28 cellular contexts compared by ENCODE assay signal in the genomic region with DNA sequence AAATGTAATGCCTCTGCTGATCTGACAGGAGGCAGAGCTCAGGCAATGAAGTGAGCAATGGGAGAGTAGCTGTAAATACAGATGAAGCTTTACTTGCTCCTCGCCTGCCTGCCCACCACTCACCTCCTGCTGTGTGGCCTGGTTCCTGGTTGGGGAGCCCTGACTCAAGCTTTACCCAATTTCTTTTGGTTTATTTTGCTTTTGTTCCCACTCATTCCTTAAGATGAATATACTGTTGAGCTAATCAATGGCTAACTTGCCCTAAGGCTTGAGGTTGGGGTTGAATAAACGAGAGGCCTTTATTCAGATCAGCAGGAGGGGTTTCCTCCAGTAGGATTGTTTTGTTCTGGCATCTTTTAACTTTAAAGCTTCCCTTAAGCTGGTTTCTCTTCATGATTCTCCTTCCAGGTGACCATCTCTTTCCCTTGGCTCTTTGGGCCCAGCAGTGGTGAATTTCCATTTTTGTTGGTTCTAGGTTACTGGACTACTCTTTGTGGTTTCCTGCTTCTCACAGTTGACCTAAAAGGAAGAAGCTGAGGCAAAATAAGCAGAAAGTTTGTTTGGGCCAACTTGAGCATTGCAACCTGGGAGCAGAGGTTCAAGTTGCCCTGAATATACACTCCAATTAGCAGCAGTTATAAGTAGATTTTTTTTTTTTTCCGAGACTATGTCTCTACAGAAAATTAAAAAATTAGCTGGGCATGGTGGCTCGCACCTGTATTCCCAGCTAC. TPM values are rescaled to one million over a fixed set of nuclear protein-coding genes. Genes with fewer than 3 reads are reported as not detected.
DNase-seq lines count a peak whose midpoint lies in the region; ATAC-seq lines count a peak whose summit lies in the region.
"Had no signal": no experiment of that assay in that cellular context is flagged by ENCODE, and none has a peak within 500 bp of the region (broad histone marks: within the 10 kb centered on the region; RNA-seq: fewer than 3 reads in every experiment).

No MANE protein-coding gene starts in this region.

- peaks cover 7% of the 10 kb centered on the region for H3K4me1 Mint-ChIP-seq in activated CD4-positive, alpha-beta memory T cell treated with anti-CD3 and anti-CD28 coated beads, Interleukin-2, amount 10 ng/mL, durations not matched to agents 7 days and 5 days
- H3K4me1 Mint-ChIP-seq in activated CD4-positive, alpha-beta memory T cell treated with anti-CD3 and anti-CD28 coated beads for 36 hours (ENCODE audit: low read depth), result peaks cover 2% of the 10 kb centered on the region
- peaks cover 5% of the 10 kb centered on the region for H3K4me1 Mint-ChIP-seq in stimulated activated naive CD8-positive, alpha-beta T cell treated with anti-CD3 and anti-CD28 coated beads, Interleukin-15, amount 100 ng/mL, for 72 hours

- no peak for ATAC-seq in stimulated activated naive CD8-positive, alpha-beta T cell treated with anti-CD3 and anti-CD28 coated beads, Interleukin-15, amount 100 ng/mL, for 72 hours
- no peak for ATAC-seq in GM21367 (IDR thresholded peaks at IDR 0.05; ENCODE audit: unreplicated experiment)
- ATAC-seq: A549 had no signal

- H4K91ac ChIP-seq in neuronal stem cell (ENCODE audit: low read depth, low read length, poor library complexity) (no peak overlapping the region), trophoblast cell (ENCODE audit: low read depth, low read length) (no peak overlapping the region)

- H3K4me2 ChIP-seq in neuronal stem cell (ENCODE audit: insufficient read depth, low read length, poor library complexity, severe bottlenecking) (no peak overlapping the region), trophoblast cell (ENCODE audit: low read length) (no peak overlapping the region)
- H3K4me2 ChIP-seq: A549, PC-9 had no signal

- no peaks in the 10 kb centered on the region for H3K36me3 Mint-ChIP-seq in activated CD4-positive, alpha-beta memory T cell treated with anti-CD3 and anti-CD28 coated beads, Interleukin-2, amount 10 ng/mL, durations not matched to agents 7 days and 5 days (ENCODE audit: low read depth)
- no peaks in the 10 kb centered on the region for H3K36me3 Mint-ChIP-seq in activated CD4-positive, alpha-beta memory T cell treated with anti-CD3 and anti-CD28 coated beads for 36 hours
- H3K36me3 Mint-ChIP-seq: activated naive CD4-positive, alpha-beta T cell treated with anti-CD3 and anti-CD28 coated beads, Interleukin-2, amount 10 ng/mL, durations not matched to agents 7 days and 5 days; CD14-positive monocyte had no signal

- no peak overlapping the region for H2BK15ac ChIP-seq in neuronal stem cell (ENCODE audit: low read length)

- H3K27ac ChIP-seq in ectodermal cell (ENCODE audit: insufficient read depth, low read depth, low read length, poor library complexity, severe bottlenecking) (peak overlapping the region; percentile 60), neuronal stem cell (replicated peaks; ENCODE audit: low read length) (peak overlapping the region; percentile 18), trophoblast cell (ENCODE audit: low read depth, low read length) (no peak overlapping the region)
- H3K27ac ChIP-seq: A549, brain microvascular endothelial cell, coronary artery, epithelial cell of prostate, neutrophil, PC-9, right atrium auricular region, SJCRH30, transverse colon had no signal

- H3K9me3 ChIP-seq in ectodermal cell (ENCODE audit: control insufficient read depth, low read length) (no peaks in the 10 kb centered on the region), neuronal stem cell (replicated peaks in 1 of 2; ENCODE audit: control insufficient read depth in 2 of 2, insufficient read depth in 1 of 2, low read depth in 1 of 2, low read length in 2 of 2) (no peaks in the 10 kb centered on the region), trophoblast cell (ENCODE audit: insufficient read depth, low read depth, low read length) (no peaks in the 10 kb centered on the region)
- H3K9me3 ChIP-seq: A549, MG63, neutrophil, right atrium auricular region, SJCRH30, transverse colon had no signal

- H3K27ac Mint-ChIP-seq in activated CD4-positive, alpha-beta memory T cell treated with anti-CD3 and anti-CD28 coated beads, Interleukin-2, amount 10 ng/mL, durations not matched to agents 7 days and 5 days, result peak overlapping the region; percentile 56
- no peak overlapping the region for H3K27ac Mint-ChIP-seq in activated CD4-positive, alpha-beta memory T cell treated with anti-CD3 and anti-CD28 coated beads for 36 hours
- no peak overlapping the region for H3K27ac Mint-ChIP-seq in stimulated activated naive CD8-positive, alpha-beta T cell treated with anti-CD3 and anti-CD28 coated beads, Interleukin-15, amount 100 ng/mL, for 72 hours
- H3K27ac Mint-ChIP-seq: activated naive CD4-positive, alpha-beta T cell treated with anti-CD3 and anti-CD28 coated beads, Interleukin-2, amount 10 ng/mL, durations not matched to agents 7 days and 5 days; CD14-positive monocyte; HFFc6 had no signal

- no peaks in the 10 kb centered on the region for H3K27me3 Mint-ChIP-seq in activated CD4-positive, alpha-beta memory T cell treated with anti-CD3 and anti-CD28 coated beads, Interleukin-2, amount 10 ng/mL, durations not matched to agents 7 days and 5 days
- H3K27me3 Mint-ChIP-seq in activated CD4-positive, alpha-beta memory T cell treated with anti-CD3 and anti-CD28 coated beads for 36 hours, result no peaks in the 10 kb centered on the region
- H3K27me3 Mint-ChIP-seq in stimulated activated naive CD8-positive, alpha-beta T cell treated with anti-CD3 and anti-CD28 coated beads, Interleukin-15, amount 100 ng/mL, for 72 hours, result no peaks in the 10 kb centered on the region

- H4K8ac ChIP-seq in neuronal stem cell (ENCODE audit: low read depth, low read length) (no peak overlapping the region), trophoblast cell (ENCODE audit: low read depth, low read length) (no peak overlapping the region)

- POLR2A ChIA-PET in activated CD4-positive, alpha-beta memory T cell treated with anti-CD3 and anti-CD28 coated beads, Interleukin-2, amount 10 ng/mL, durations not matched to agents 7 days and 5 days (lab: Charles Lee), result interaction anchor here (1.1 kb wide), 1 partner anchor 14 kb away, joined by 3 read pairs; no protein-coding TSS in a partner anchor
- POLR2A ChIA-PET in activated CD4-positive, alpha-beta memory T cell treated with anti-CD3 and anti-CD28 coated beads for 36 hours (lab: Charles Lee), result no interaction called here

- H3K23ac ChIP-seq in neuronal stem cell (ENCODE audit: low read depth, low read length, poor library complexity), result no peak overlapping the region
- H3K23ac ChIP-seq in trophoblast cell (ENCODE audit: low read length), result no peak overlapping the region

- H3K27me3 ChIP-seq in ectodermal cell (ENCODE audit: control insufficient read depth, insufficient read depth, low read length, poor library complexity, severe bottlenecking) (no peaks in the 10 kb centered on the region), neuronal stem cell (ENCODE audit: control insufficient read depth in 3 of 3, insufficient read depth in 3 of 3, low read depth in 1 of 3, low read length in 3 of 3) (no peaks in the 10 kb centered on the region), trophoblast cell (ENCODE audit: insufficient read depth, low read length) (no peaks in the 10 kb centered on the region)
- H3K27me3 ChIP-seq: brain microvascular endothelial cell, MG63, neutrophil, right atrium auricular region, SJCRH30, transverse colon had no signal

- no peak overlapping the region for H2BK12ac ChIP-seq in neuronal stem cell (ENCODE audit: low read length)
- H2BK12ac ChIP-seq in trophoblast cell (ENCODE audit: low read length), result no peak overlapping the region

- no peak overlapping the region for H4K12ac ChIP-seq in trophoblast cell (ENCODE audit: low read depth, low read length)

- no peak overlapping the region for H3K4me3 Mint-ChIP-seq in activated CD4-positive, alpha-beta memory T cell treated with anti-CD3 and anti-CD28 coated beads, Interleukin-2, amount 10 ng/mL, durations not matched to agents 7 days and 5 days
- no peak overlapping the region for H3K4me3 Mint-ChIP-seq in activated CD4-positive, alpha-beta memory T cell treated with anti-CD3 and anti-CD28 coated beads for 36 hours
- no peak overlapping the region for H3K4me3 Mint-ChIP-seq in stimulated activated naive CD8-positive, alpha-beta T cell treated with anti-CD3 and anti-CD28 coated beads, Interleukin-15, amount 100 ng/mL, for 72 hours
- H3K4me3 Mint-ChIP-seq: activated naive CD4-positive, alpha-beta T cell treated with anti-CD3 and anti-CD28 coated beads, Interleukin-2, amount 10 ng/mL, durations not matched to agents 7 days and 5 days; CD14-positive monocyte; HFFc6 had no signal

- H3K36me3 ChIP-seq in ectodermal cell (ENCODE audit: control insufficient read depth, insufficient read depth, low read length) (no peaks in the 10 kb centered on the region), neuronal stem cell (replicated peaks in 1 of 2; ENCODE audit: control insufficient read depth in 2 of 2, insufficient read depth in 2 of 2, low read length in 2 of 2) (peaks cover 0 to 14% of the 10 kb centered on the region in 2 donors), trophoblast cell (ENCODE audit: control insufficient read depth in 1 of 2, insufficient read depth in 2 of 2, low read length in 2 of 2) (no peaks in the 10 kb centered on the region)
- H3K36me3 ChIP-seq: brain microvascular endothelial cell, MG63, neutrophil, right atrium auricular region, transverse colon had no signal

- DNase-seq in activated CD4-positive, alpha-beta memory T cell treated with anti-CD3 and anti-CD28 coated beads, Interleukin-2, amount 10 ng/mL, durations not matched to agents 7 days and 5 days, result no peak
- no peak for DNase-seq in activated CD4-positive, alpha-beta memory T cell treated with anti-CD3 and anti-CD28 coated beads for 36 hours
- DNase-seq in KBM-7, result peak; percentile 28
- peak; percentile 44 for DNase-seq in neuronal stem cell (ENCODE audit: low spot score)
- DNase-seq in stimulated activated naive CD8-positive, alpha-beta T cell treated with anti-CD3 and anti-CD28 coated beads, Interleukin-15, amount 100 ng/mL, for 72 hours, result no peak
- no peak for DNase-seq in trophoblast cell
- DNase-seq: activated CD4-positive, CD25-positive, alpha-beta regulatory T cell treated with anti-CD3 and anti-CD28 coated beads, Interleukin-2, amount 50 U/mL, for 72 hours; activated naive CD4-positive, alpha-beta T cell treated with anti-CD3 and anti-CD28 coated beads, Interleukin-2, amount 10 ng/mL, durations not matched to agents 7 days and 5 days; brain microvascular endothelial cell; DMS79; HFFc6; kidney; MG63; NCI-H524 treated with DMSO at 0.1 percent for 48 hours; PC-9; SJCRH30; stimulated activated CD4-positive, alpha-beta T cell treated with anti-CD3 and anti-CD28 coated beads, Interleukin-15, amount 100 ng/mL, for 24 hours; stimulated activated naive CD4-positive, alpha-beta T cell treated with Interleukin-2 at 50 U/mL for 16 hours; T-helper 9 cell; transverse colon had no signal

- no peak overlapping the region for H3K14ac ChIP-seq in neuronal stem cell (ENCODE audit: low read length)
- no peak overlapping the region for H3K14ac ChIP-seq in trophoblast cell (ENCODE audit: low read length)

- H2BK120ac ChIP-seq in neuronal stem cell (ENCODE audit: low read depth, low read length) (no peak overlapping the region), trophoblast cell (ENCODE audit: insufficient read depth, low read length, poor library complexity) (no peak overlapping the region)

- no peak overlapping the region for H3K18ac ChIP-seq in neuronal stem cell (ENCODE audit: low read length)
- no peak overlapping the region for H3K18ac ChIP-seq in trophoblast cell (ENCODE audit: low read length)

- H3K4me1 ChIP-seq in ectodermal cell (ENCODE audit: control insufficient read depth, insufficient read depth, low read length) (peaks cover 16% of the 10 kb centered on the region), neuronal stem cell (ENCODE audit: control insufficient read depth in 2 of 2, insufficient read depth in 1 of 2, low read depth in 1 of 2, low read length in 2 of 2) (peaks cover 7 to 13% of the 10 kb centered on the region in 2 donors), trophoblast cell (ENCODE audit: control insufficient read depth in 1 of 2, insufficient read depth in 2 of 2, low read length in 2 of 2) (no peaks in the 10 kb centered on the region)
- H3K4me1 ChIP-seq: A549 had no signal

- no peak overlapping the region for H3K4me3 ChIP-seq in ectodermal cell (ENCODE audit: insufficient read depth, low read depth, low read length)
- H3K4me3 ChIP-seq in neuronal stem cell (ENCODE audit: low read length in 2 of 2), result no peak overlapping the region
- H3K4me3 ChIP-seq in trophoblast cell (ENCODE audit: low read depth, low read length), result no peak overlapping the region
- H3K4me3 ChIP-seq: A549, coronary artery, MG63, PC-9, right atrium auricular region, SJCRH30, transverse colon had no signal

- CTCF ChIA-PET in activated CD4-positive, alpha-beta memory T cell treated with anti-CD3 and anti-CD28 coated beads, Interleukin-2, amount 10 ng/mL, durations not matched to agents 7 days and 5 days (lab: Charles Lee), result interaction anchor here (0.7 to 1.6 kb wide), 3 partner anchors 14 to 46 kb away, joined by 3 read pairs; no protein-coding TSS in a partner anchor
- CTCF ChIA-PET in activated CD4-positive, alpha-beta memory T cell treated with anti-CD3 and anti-CD28 coated beads for 36 hours (lab: Charles Lee), result interaction anchor here (0.9 kb wide), 1 partner anchor 11 kb away, joined by 3 read pairs; no protein-coding TSS in a partner anchor

- H2AK5ac ChIP-seq in neuronal stem cell (ENCODE audit: low read depth, low read length) (no peak overlapping the region), trophoblast cell (ENCODE audit: low read length) (no peak overlapping the region)

- no peak overlapping the region for H3K9ac ChIP-seq in neuronal stem cell (ENCODE audit: low read depth, low read length, poor library complexity)
- no peak overlapping the region for H3K9ac ChIP-seq in trophoblast cell (ENCODE audit: low read length)

- no peaks in the 10 kb centered on the region for H3K79me2 ChIP-seq in trophoblast cell (ENCODE audit: control insufficient read depth, insufficient read depth, low read length, poor library complexity)

- 46 to 48% methylated on average over 4 of the region's 4 CpGs for WGBS in ectodermal cell, 2 experiments
- WGBS in neuronal stem cell (ENCODE audit: extremely low coverage in 2 of 2, insufficient read length in 2 of 2, insufficient replicate concordance in 1 of 2), 2 donors, result no CpG with 5 or more reads among the region's 4 CpGs
- WGBS in trophoblast cell (ENCODE audit: extremely low coverage, insufficient coverage, insufficient read length), result no CpG with 5 or more reads among the region's 4 CpGs

- H2BK5ac ChIP-seq in neuronal stem cell (ENCODE audit: low read length), result no peak overlapping the region
- H2BK5ac ChIP-seq in trophoblast cell (ENCODE audit: low read depth, low read length, poor library complexity), result no peak overlapping the region

- no peak overlapping the region for H3K4ac ChIP-seq in neuronal stem cell (ENCODE audit: low read length)
- no peak overlapping the region for H3K4ac ChIP-seq in trophoblast cell (ENCODE audit: low read depth, low read length)

- intact Hi-C loops in activated CD4-positive, alpha-beta memory T cell treated with anti-CD3 and anti-CD28 coated beads for 36 hours (cut with micrococcal nuclease), result no loop called here

- H2AFZ ChIP-seq in neuronal stem cell (ENCODE audit: low read length) (no peak overlapping the region), trophoblast cell (ENCODE audit: insufficient read depth, low read length, poor library complexity) (no peak overlapping the region)
- H2AFZ ChIP-seq: PC-9 had no signal

- no peaks in the 10 kb centered on the region for H3K79me1 ChIP-seq in neuronal stem cell (ENCODE audit: low read depth, low read length)
- no peaks in the 10 kb centered on the region for H3K79me1 ChIP-seq in trophoblast cell (ENCODE audit: low read length)

- in situ Hi-C loops in KBM-7 (cut with MboI; ENCODE audit: low pct_unique_long_range_greater_than_20kb, low sequenced_read_pairs), result no loop called here

- no peaks in the 10 kb centered on the region for H3K9me3 Mint-ChIP-seq in activated CD4-positive, alpha-beta memory T cell treated with anti-CD3 and anti-CD28 coated beads, Interleukin-2, amount 10 ng/mL, durations not matched to agents 7 days and 5 days
- no peaks in the 10 kb centered on the region for H3K9me3 Mint-ChIP-seq in activated CD4-positive, alpha-beta memory T cell treated with anti-CD3 and anti-CD28 coated beads for 36 hours
- H3K9me3 Mint-ChIP-seq in stimulated activated naive CD8-positive, alpha-beta T cell treated with anti-CD3 and anti-CD28 coated beads, Interleukin-15, amount 100 ng/mL, for 72 hours, result no peaks in the 10 kb centered on the region
- H3K9me3 Mint-ChIP-seq: activated naive CD4-positive, alpha-beta T cell treated with anti-CD3 and anti-CD28 coated beads, Interleukin-2, amount 10 ng/mL, durations not matched to agents 7 days and 5 days; HFFc6 had no signal

RNA-seq across cellular contexts. Expression of gene STARD9, which starts 44.4 kb away (rescaled TPM):
- total RNA-seq in activated CD4-positive, alpha-beta memory T cell treated with anti-CD3 and anti-CD28 coated beads, Interleukin-2, amount 10 ng/mL, durations not matched to agents 7 days and 5 days, result 1 to 10 TPM; 8.2 TPM
- total RNA-seq in activated CD4-positive, alpha-beta memory T cell treated with anti-CD3 and anti-CD28 coated beads for 36 hours, result 1 to 10 TPM; 3.4 to 3.8 TPM
- 8.5 TPM for polyA plus RNA-seq in ectodermal cell (2013, experiment 1 of 4)
- polyA plus RNA-seq in ectodermal cell (2013, experiment 2 of 4), result 10.1 TPM
- polyA plus RNA-seq in ectodermal cell (2013, experiment 3 of 4), result 6.7 TPM
- 9.4 TPM for polyA plus RNA-seq in ectodermal cell (2013, experiment 4 of 4)
- 3.1 TPM for polyA plus RNA-seq in neuronal stem cell (2013, experiment 1 of 2)
- 3.0 TPM for polyA plus RNA-seq in neuronal stem cell (2013, experiment 2 of 2)
- polyA plus RNA-seq in trophoblast cell (2013), result 0.25 TPM in 2 replicates
- polyA plus RNA-seq: CD14-positive monocyte had no signal

Comparison
In these comparisons a context has a peak if more than half of its experiments do, and no peak if none do; other contexts are left out.
1. DNase-seq: peak in KBM-7 (single experiment) and neuronal stem cell (single experiment); none in activated CD4-positive, alpha-beta memory T cell treated with anti-CD3 and anti-CD28 coated beads, Interleukin-2, amount 10 ng/mL, durations not matched to agents 7 days and 5 days (single experiment), activated CD4-positive, alpha-beta memory T cell treated with anti-CD3 and anti-CD28 coated beads for 36 hours (single experiment), stimulated activated naive CD8-positive, alpha-beta T cell treated with anti-CD3 and anti-CD28 coated beads, Interleukin-15, amount 100 ng/mL, for 72 hours (0 of 2) and trophoblast cell (0 of 2).